23 cellular contexts compared by ENCODE assay signal in genomic region chr17:69350911-69351310, GRCh38.
"Had no signal": no experiment of that assay in that cellular context is flagged by ENCODE, and none has a peak within 500 bp of the region (broad histone marks: within the 10 kb centered on the region; RNA-seq: fewer than 3 reads in every experiment).

No MANE protein-coding gene starts in this region.

- H3K4me3 Mint-ChIP-seq: dendritic cell treated with granulocyte-macrophage colony-stimulating factor and Interleukin-4, amounts not matched to agents 40 ng/mL and 50 ng/mL, for 4 days; endodermal cell; naive thymus-derived CD8-positive, alpha-beta T cell; stimulated activated naive CD8-positive, alpha-beta T cell treated with anti-CD3 and anti-CD28 coated beads, Interleukin-15, amount 100 ng/mL, for 72 hours had no signal

- DNase-seq: colonic mucosa; effector CD8-positive, alpha-beta T cell; endodermal cell; foreskin melanocyte; head of caudate nucleus; left ventricle myocardium superior; lower lobe of right lung; naive thymus-derived CD8-positive, alpha-beta T cell; occipital lobe; ovary; stimulated activated CD4-positive, alpha-beta T cell treated with anti-CD3 and anti-CD28 coated beads, Interleukin-15, amount 100 ng/mL, for 24 hours; stimulated activated CD4-positive, alpha-beta T cell treated with anti-CD3 and anti-CD28 coated beads, Interleukin-2, amount 100 ng/mL, for 48 hours; stimulated activated naive CD4-positive, alpha-beta T cell; stimulated activated naive CD8-positive, alpha-beta T cell treated with anti-CD3 and anti-CD28 coated beads, Interleukin-15, amount 100 ng/mL, for 72 hours; transverse colon; upper lobe of right lung; uterus had no signal

- H3K27me3 Mint-ChIP-seq: stimulated activated naive CD8-positive, alpha-beta T cell treated with anti-CD3 and anti-CD28 coated beads, Interleukin-15, amount 100 ng/mL, for 72 hours had no signal

- H3K27ac Mint-ChIP-seq: dendritic cell treated with granulocyte-macrophage colony-stimulating factor and Interleukin-4, amounts not matched to agents 40 ng/mL and 50 ng/mL, for 4 days; endodermal cell; naive thymus-derived CD8-positive, alpha-beta T cell; stimulated activated naive CD8-positive, alpha-beta T cell treated with anti-CD3 and anti-CD28 coated beads, Interleukin-15, amount 100 ng/mL, for 72 hours had no signal

- H3K36me3 Mint-ChIP-seq: naive thymus-derived CD8-positive, alpha-beta T cell had no signal

- H3K4me1 ChIP-seq: colonic mucosa, lower lobe of right lung, suprapubic skin, transverse colon, upper lobe of right lung, uterus had no signal

- H3K4me1 Mint-ChIP-seq: naive thymus-derived CD8-positive, alpha-beta T cell; stimulated activated naive CD8-positive, alpha-beta T cell treated with anti-CD3 and anti-CD28 coated beads, Interleukin-15, amount 100 ng/mL, for 72 hours had no signal

- H3K36me3 ChIP-seq: colonic mucosa, lower lobe of right lung, ovary, suprapubic skin, transverse colon, upper lobe of right lung, uterus had no signal

- H3K27me3 ChIP-seq: colonic mucosa, ovary, suprapubic skin, transverse colon, upper lobe of right lung, uterus had no signal

- ATAC-seq: esophagus mucosa; left ventricle myocardium superior; lower lobe of right lung; naive thymus-derived CD8-positive, alpha-beta T cell; sciatic nerve; stimulated activated naive CD8-positive, alpha-beta T cell treated with anti-CD3 and anti-CD28 coated beads, Interleukin-15, amount 100 ng/mL, for 72 hours; upper lobe of right lung had no signal

- H3K27ac ChIP-seq: colonic mucosa, epithelial cell of prostate, lower lobe of right lung, ovary, skin epidermis, suprapubic skin, transverse colon, upper lobe of right lung, uterus had no signal

- H3K9me3 Mint-ChIP-seq: dendritic cell treated with granulocyte-macrophage colony-stimulating factor and Interleukin-4, amounts not matched to agents 40 ng/mL and 50 ng/mL, for 4 days; endodermal cell; naive thymus-derived CD8-positive, alpha-beta T cell; stimulated activated naive CD8-positive, alpha-beta T cell treated with anti-CD3 and anti-CD28 coated beads, Interleukin-15, amount 100 ng/mL, for 72 hours had no signal

- H3K4me3 ChIP-seq: colonic mucosa, lower lobe of right lung, ovary, skin epidermis, suprapubic skin, transverse colon, upper lobe of right lung, uterus had no signal

- H3K9me3 ChIP-seq: colonic mucosa, lower lobe of right lung, ovary, suprapubic skin, transverse colon, upper lobe of right lung, uterus had no signal
